Comparison of ENCODE assay signal across 8 cellular contexts in the genomic region with DNA sequence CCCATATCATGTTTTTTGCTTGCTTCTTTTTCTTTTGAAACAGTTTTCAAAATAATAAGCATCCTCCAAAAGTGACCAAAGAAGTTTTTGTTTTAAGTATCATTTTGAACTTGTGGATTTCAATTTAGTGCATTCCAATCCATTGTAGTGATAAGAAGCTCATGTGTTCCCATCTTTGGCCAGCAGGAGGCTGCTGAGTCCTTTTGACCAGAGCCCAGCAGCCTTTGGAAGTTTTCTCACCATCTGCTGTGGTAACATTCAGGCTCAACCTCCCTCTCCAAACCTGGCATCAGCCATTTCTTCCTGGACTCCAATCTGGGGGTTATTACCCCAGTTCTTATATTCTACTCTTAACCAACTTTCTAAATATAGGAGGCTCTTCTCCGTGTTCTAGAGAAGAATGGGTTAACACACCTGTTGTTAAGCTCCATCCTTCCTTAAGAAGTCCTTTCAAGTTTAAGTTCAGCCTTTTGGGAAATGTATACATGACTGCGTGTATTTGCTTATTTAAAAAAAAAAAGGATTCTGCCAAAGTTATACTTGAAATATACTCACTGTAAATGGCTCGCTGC. TPM values are rescaled to one million over a fixed set of nuclear protein-coding genes. Genes with fewer than 3 reads are reported as not detected.
A peak's percentile ranks its signal among the peaks of the same experiment; 100 is the strongest.
DNase-seq lines count a peak whose midpoint lies in the region; ATAC-seq and TF ChIP-seq lines count a peak whose summit lies in the region.

No MANE protein-coding gene starts in this region.

- ATAC-seq in CD8-positive, alpha-beta T cell: no peak
- ATAC-seq in GM18861 (IDR thresholded peaks at IDR 0.05; ENCODE audit: unreplicated experiment) (peak; percentile 88), HG03342 (IDR thresholded peaks at IDR 0.05; ENCODE audit: unreplicated experiment) (peak; percentile 78), heart right ventricle (peak in 1 of 8 donors; percentile 66), GM21447 (IDR thresholded peaks at IDR 0.05; ENCODE audit: unreplicated experiment) (no peak)

- peak; percentile 72 for TF ChIP-seq CTCF in CD8-positive, alpha-beta T cell (IDR thresholded peaks at IDR 0.05)
- TF ChIP-seq CTCF in heart right ventricle (IDR thresholded peaks at IDR 0.05): peak in 8 of 9 donors; percentile 38 to 72 (median 68)

- H3K36me3 ChIP-seq in CD8-positive, alpha-beta T cell (ENCODE audit: insufficient read depth, low read length): no peaks in the 10 kb centered on the region
- H3K36me3 ChIP-seq in heart right ventricle: no peaks in the 10 kb centered on the region

- H3K9me3 Mint-ChIP-seq in CD8-positive, alpha-beta T cell: no peaks in the 10 kb centered on the region
- no peaks in the 10 kb centered on the region for H3K9me3 Mint-ChIP-seq in activated naive CD8-positive, alpha-beta T cell treated with anti-CD3 and anti-CD28 coated beads for 36 hours

- no peak overlapping the region for H3K27ac Mint-ChIP-seq in CD8-positive, alpha-beta T cell
- no peak overlapping the region for H3K27ac Mint-ChIP-seq in activated naive CD8-positive, alpha-beta T cell treated with anti-CD3 and anti-CD28 coated beads for 36 hours

- peak in 3 of 7 experiments; percentile 15 to 45 (median 33) for DNase-seq in CD8-positive, alpha-beta T cell
- DNase-seq in NCI-H774 (lab: John Stamatoyannopoulos, UW): peak; percentile 25
- DNase-seq in activated naive CD8-positive, alpha-beta T cell treated with anti-CD3 and anti-CD28 coated beads for 36 hours: peak; percentile 33
- DNase-seq in heart right ventricle: peak in 1 of 2 donors; percentile 46
- peak; percentile 16 for DNase-seq in skeletal muscle cell (ENCODE audit: low read depth)

- no peaks in the 10 kb centered on the region for H3K4me1 Mint-ChIP-seq in CD8-positive, alpha-beta T cell (ENCODE audit: low read depth)
- no peaks in the 10 kb centered on the region for H3K4me1 Mint-ChIP-seq in activated naive CD8-positive, alpha-beta T cell treated with anti-CD3 and anti-CD28 coated beads for 36 hours

- peaks cover 9% of the 10 kb centered on the region for H3K27me3 Mint-ChIP-seq in CD8-positive, alpha-beta T cell (ENCODE audit: low read depth)
- H3K27me3 Mint-ChIP-seq in activated naive CD8-positive, alpha-beta T cell treated with anti-CD3 and anti-CD28 coated beads for 36 hours: peaks cover 8% of the 10 kb centered on the region

- H3K27ac ChIP-seq in CD8-positive, alpha-beta T cell (ENCODE audit: low read depth, low read length): no peak overlapping the region
- no peak overlapping the region for H3K27ac ChIP-seq in heart right ventricle

- POLR2A ChIA-PET in CD8-positive, alpha-beta T cell (lab: Charles Lee): no interaction called here

- H3K36me3 Mint-ChIP-seq in CD8-positive, alpha-beta T cell: no peaks in the 10 kb centered on the region
- no peaks in the 10 kb centered on the region for H3K36me3 Mint-ChIP-seq in activated naive CD8-positive, alpha-beta T cell treated with anti-CD3 and anti-CD28 coated beads for 36 hours

- no peaks in the 10 kb centered on the region for H3K27me3 ChIP-seq in CD8-positive, alpha-beta T cell (ENCODE audit: insufficient read depth, low read length)
- peaks cover 0 to 46% (median 25%) of the 10 kb centered on the region in 7 donors for H3K27me3 ChIP-seq in heart right ventricle

- H3K4me3 Mint-ChIP-seq in CD8-positive, alpha-beta T cell: no peak overlapping the region
- no peak overlapping the region for H3K4me3 Mint-ChIP-seq in activated naive CD8-positive, alpha-beta T cell treated with anti-CD3 and anti-CD28 coated beads for 36 hours

- intact Hi-C loops in CD8-positive, alpha-beta T cell (cut with DNase I, micrococcal nuclease): loop anchor here in 1 of 2 experiments (1.0 kb wide), 1 partner anchor 129 kb away; no protein-coding TSS in a partner anchor
- intact Hi-C loops in heart right ventricle (cut with DNase I): no loop called here

- H3K4me1 ChIP-seq in CD8-positive, alpha-beta T cell (ENCODE audit: insufficient read depth, low read length): no peaks in the 10 kb centered on the region
- H3K4me1 ChIP-seq in heart right ventricle: no peaks in the 10 kb centered on the region

- 63 to 72% methylated on average over 3 of the region's 3 CpGs for WGBS in heart right ventricle, 2 donors

- CTCF ChIA-PET in CD8-positive, alpha-beta T cell (lab: Charles Lee): interaction anchor here (0.7 to 2.0 kb wide), 9 partner anchors 10 to 179 kb away, joined by 3 to 9 read pairs (median 3); a partner anchor contains a TSS

- H3K9me3 ChIP-seq in CD8-positive, alpha-beta T cell (ENCODE audit: low read length): no peaks in the 10 kb centered on the region
- H3K9me3 ChIP-seq in heart right ventricle: no peaks in the 10 kb centered on the region

- no peak overlapping the region for H3K4me3 ChIP-seq in CD8-positive, alpha-beta T cell (ENCODE audit: low read depth, low read length)
- H3K4me3 ChIP-seq in heart right ventricle (no peak overlapping the region), skeletal muscle cell (ENCODE audit: low read depth, low read length) (no peak overlapping the region)

RNA-seq across cellular contexts. Expression of a gene that starts 39.0 kb away (rescaled TPM):
- 10 to 100 TPM; 49.8 to 56.0 TPM for total RNA-seq in CD8-positive, alpha-beta T cell
- total RNA-seq in activated naive CD8-positive, alpha-beta T cell treated with anti-CD3 and anti-CD28 coated beads for 36 hours: 10 to 100 TPM; 50.8 to 52.9 TPM
- 10 to 100 TPM in 1 of 10 donors, 1 to 10 TPM in 9; 1.5 to 10.5 (median 3.0) TPM for total RNA-seq in heart right ventricle
- 1 to 10 TPM; 4.2 to 9.1 TPM for polyA plus RNA-seq in heart right ventricle

Comparison
In these comparisons a context has a peak if more than half of its experiments do, and no peak if none do; other contexts are left out.
1. ATAC-seq: peak in GM18861 (single experiment) and HG03342 (single experiment); none in CD8-positive, alpha-beta T cell (single experiment) and GM21447 (single experiment).
2. RNA of a gene that starts 39.0 kb away (total RNA-seq): 49.8 to 56.0 TPM in CD8-positive, alpha-beta T cell and 50.8 to 52.9 TPM in activated naive CD8-positive, alpha-beta T cell treated with anti-CD3 and anti-CD28 coated beads for 36 hours; 1.5 to 10.5 TPM in heart right ventricle; every median in the first group is over 4 times any median in the second.